3 cellular contexts compared by ENCODE assay signal in genomic region chrX:44550563-44550962, GRCh38.
"Had no signal": no experiment of that assay in that cellular context is flagged by ENCODE, and none has a peak within 500 bp of the region (broad histone marks: within the 10 kb centered on the region; RNA-seq: fewer than 3 reads in every experiment).

No MANE protein-coding gene starts in this region.

- H3K4me3 ChIP-seq: GM12878 had no signal

- DNase-seq: GDM1, GF-D8 had no signal
